ENCODE assay signal across 8 cellular contexts in genomic region chr1:3624194-3625136, GRCh38. TPM values are rescaled to one million over a fixed set of nuclear protein-coding genes. Genes with fewer than 3 reads are reported as not detected.
DNase-seq lines count a peak whose midpoint lies in the region; ATAC-seq and TF ChIP-seq lines count a peak whose summit lies in the region.

Gene TPRG1L (plus strand): TSS chr1:3625015. CDS start chr1:3625073, 58 bp downstream.

- peak; percentile 84 for ATAC-seq in GM18873 (IDR thresholded peaks at IDR 0.05; ENCODE audit: low FRiP score, unreplicated experiment)
- peak; percentile 92 for ATAC-seq in HG03135 (IDR thresholded peaks at IDR 0.05; ENCODE audit: unreplicated experiment)

- intact Hi-C loops in breast epithelium (cut with DNase I; ENCODE audit: low total_unique reads) = no loop called here

- H3K4me3 ChIP-seq in WERI-Rb-1 (ENCODE audit: low read depth, low read length) (peak within 1 kb of the TSS; percentile 71), breast epithelium (peak within 1 kb of the TSS; percentile 91 to 100 (median 96)), iPS-20b (ENCODE audit: low read length) (peak within 1 kb of the TSS; percentile 87), skin epidermis (peak within 1 kb of the TSS; percentile 67 to 97 (median 93))

- H3K9me3 ChIP-seq in WERI-Rb-1 (ENCODE audit: severe bottlenecking) = no peaks in the 10 kb centered on the region
- no peaks in the 10 kb centered on the region for H3K9me3 ChIP-seq in breast epithelium
- no peaks in the 10 kb centered on the region for H3K9me3 ChIP-seq in iPS-20b (ENCODE audit: insufficient read depth, low read depth, low read length)

- H3K27ac ChIP-seq in WERI-Rb-1 (peak within 1 kb of the TSS; percentile 50; the same call in 1 of the 2 replicates), breast epithelium (peak within 1 kb of the TSS; percentile 85 to 95), iPS-20b (ENCODE audit: low read length) (no peak within 1 kb of the TSS), skin epidermis (peak within 1 kb of the TSS; percentile 61 to 96 (median 85))

- DNase-seq in ACHN (peak; percentile 94), NCI-H2227 (lab: John Stamatoyannopoulos, UW; ENCODE audit: unreplicated experiment) (peak; percentile 99), WERI-Rb-1 (peak; percentile 98), breast epithelium (ENCODE audit: low spot score in 2 of 2) (peak; percentile 98 to 99)

- H3K9ac ChIP-seq in iPS-20b (ENCODE audit: low read depth, low read length) = peak within 1 kb of the TSS; percentile 45; the same call in 1 of the 2 replicates

- H3K4me1 ChIP-seq in breast epithelium = peaks cover 6% of the 10 kb centered on the region in 2 donors
- 0 out of 2 replicates have a peak, but pooled peaks cover 4% of the 10 kb centered on the region for H3K4me1 ChIP-seq in iPS-20b (ENCODE audit: insufficient read depth, low read length)

- in situ Hi-C loops in ACHN (cut with HindIII; ENCODE audit: low pct_ligation_motif_present, low pct_unique_long_range_greater_than_20kb, low sequenced_read_pairs) = loop anchor here (25.0 kb wide), 1 partner anchor 87 kb away; no protein-coding TSS in a partner anchor

- H3K36me3 ChIP-seq in WERI-Rb-1 (peaks cover 21% of the 10 kb centered on the region), breast epithelium (peaks cover 7% of the 10 kb centered on the region), iPS-20b (ENCODE audit: insufficient read depth, low read depth, low read length) (peaks cover 22% of the 10 kb centered on the region)

- H3K27me3 ChIP-seq in WERI-Rb-1 (ENCODE audit: insufficient read depth, low read depth, severe bottlenecking) = no peaks in the 10 kb centered on the region
- H3K27me3 ChIP-seq in breast epithelium = no peaks in the 10 kb centered on the region
- H3K27me3 ChIP-seq in iPS-20b (ENCODE audit: insufficient read depth, low read length) = peaks cover 17% of the 10 kb centered on the region; the same call in 1 of the 2 replicates

- TF ChIP-seq CTCF in WERI-Rb-1 (IDR thresholded peaks at IDR 0.05; ENCODE audit: low read depth, low read length) = no peak
- no peak for TF ChIP-seq CTCF in breast epithelium (IDR thresholded peaks at IDR 0.05)

- no peak for TF ChIP-seq POLR2A in breast epithelium (IDR thresholded peaks at IDR 0.05)

RNA-seq across cellular contexts. Expression of gene TPRG1L, which starts in this region (rescaled TPM):
- total RNA-seq in breast epithelium = 10 to 100 TPM; 32.4 to 56.8 (median 34.5) TPM
